23 cellular contexts compared by ENCODE assay signal in the genomic region with DNA sequence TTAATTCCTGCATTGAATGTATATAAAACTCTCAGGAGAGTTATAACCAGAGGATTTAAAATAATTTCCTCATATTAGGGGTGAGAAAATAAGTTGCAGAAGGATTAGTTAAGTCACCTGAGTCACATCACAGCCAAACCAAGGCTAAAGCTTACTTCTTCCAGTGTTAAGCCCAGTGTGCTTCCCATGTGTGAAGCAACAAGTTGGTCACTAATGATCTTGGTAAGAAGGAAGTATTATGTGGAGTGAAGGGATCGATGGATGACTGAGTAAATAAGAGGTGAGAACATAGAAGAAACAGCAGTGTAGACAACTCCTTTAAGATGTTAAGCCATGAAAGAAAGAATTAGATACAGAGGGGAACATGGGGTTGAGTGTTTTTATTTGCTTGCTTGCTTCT. TPM values are rescaled to one million over a fixed set of nuclear protein-coding genes. Genes with fewer than 3 reads are reported as not detected.
DNase-seq lines count a peak whose midpoint lies in the region; ATAC-seq and TF ChIP-seq lines count a peak whose summit lies in the region.
"Had no signal": no experiment of that assay in that cellular context is flagged by ENCODE, and none has a peak within 500 bp of the region (broad histone marks: within the 10 kb centered on the region; RNA-seq: fewer than 3 reads in every experiment).

No MANE protein-coding gene starts in this region.

- H3K4me3 ChIP-seq in CD8-positive, alpha-beta T cell (ENCODE audit: low read depth, low read length) = no peak overlapping the region
- no peak overlapping the region for H3K4me3 ChIP-seq in retinal pigment epithelial cell (ENCODE audit: low read length)
- H3K4me3 ChIP-seq: A549, adrenal gland, coronary artery, MG63, mucosa of descending colon, transverse colon had no signal

- no peak for DNase-seq in activated CD4-positive, alpha-beta T cell treated with anti-CD3 and anti-CD28 coated beads, Interleukin-2, amount 10 ng/mL, durations not matched to agents 24 days and 14 days
- no peak for DNase-seq in activated CD4-positive, alpha-beta T cell treated with anti-CD3 and anti-CD28 coated beads, Interleukin-2, amount 50 U/mL, for 4 hours
- no peak for DNase-seq in CD8-positive, alpha-beta T cell
- DNase-seq in effector memory CD8-positive, alpha-beta T cell = no peak
- DNase-seq in retinal pigment epithelial cell (ENCODE audit: low read depth) (peak; percentile 91), DMS79 (lab: John Stamatoyannopoulos, UW) (no peak), NCI-H774 (lab: John Stamatoyannopoulos, UW) (no peak), NCI-H128 (lab: John Stamatoyannopoulos, UW; ENCODE audit: unreplicated experiment) (no peak)
- DNase-seq: activated B cell treated with CpG ODN at 0.5 μM for 24 hours; adrenal gland; GDM1; HCEC 1CT; MG63; mucosa of descending colon; NCI-H1436; NCI-H510A treated with DMSO at 0.1 percent for 48 hours; RPMI8226; stimulated activated CD4-positive, alpha-beta T cell treated with anti-CD3 and anti-CD28 coated beads, Interleukin-2, amount 100 ng/mL, for 48 hours; stimulated activated naive CD8-positive, alpha-beta T cell treated with anti-CD3 and anti-CD28 coated beads, Interleukin-15, amount 100 ng/mL, for 72 hours; T1000; transverse colon had no signal

- H3K36me3 Mint-ChIP-seq in activated CD4-positive, alpha-beta T cell treated with anti-CD3 and anti-CD28 coated beads, Interleukin-2, amount 10 ng/mL, durations not matched to agents 24 days and 14 days (ENCODE audit: low read depth) = peaks cover 28% of the 10 kb centered on the region
- peaks cover 37% of the 10 kb centered on the region for H3K36me3 Mint-ChIP-seq in CD8-positive, alpha-beta T cell
- peaks cover 45% of the 10 kb centered on the region for H3K36me3 Mint-ChIP-seq in effector memory CD8-positive, alpha-beta T cell (ENCODE audit: insufficient read depth)

- H3K4me1 Mint-ChIP-seq in activated CD4-positive, alpha-beta T cell treated with anti-CD3 and anti-CD28 coated beads, Interleukin-2, amount 10 ng/mL, durations not matched to agents 24 days and 14 days = peaks cover 38% of the 10 kb centered on the region
- H3K4me1 Mint-ChIP-seq in CD8-positive, alpha-beta T cell (ENCODE audit: low read depth) = peaks cover 53% of the 10 kb centered on the region
- peaks cover 16 to 43% of the 10 kb centered on the region in 2 donors for H3K4me1 Mint-ChIP-seq in effector memory CD8-positive, alpha-beta T cell (ENCODE audit: low read depth in 2 of 2)

- H3K36me3 ChIP-seq in CD8-positive, alpha-beta T cell (ENCODE audit: insufficient read depth, low read length) = peaks cover 5% of the 10 kb centered on the region
- H3K36me3 ChIP-seq: adrenal gland, MG63, transverse colon had no signal

- H3K4me1 ChIP-seq in CD8-positive, alpha-beta T cell (ENCODE audit: insufficient read depth, low read length) = peaks cover 18% of the 10 kb centered on the region
- H3K4me1 ChIP-seq: A549, adrenal gland, transverse colon had no signal

- no peak for TF ChIP-seq CTCF in CD8-positive, alpha-beta T cell (IDR thresholded peaks at IDR 0.05)
- TF ChIP-seq CTCF in retinal pigment epithelial cell (conservative IDR thresholded peaks at IDR 0.05; ENCODE audit: low read depth, low read length) = no peak

- no peaks in the 10 kb centered on the region for H3K27me3 Mint-ChIP-seq in activated CD4-positive, alpha-beta T cell treated with anti-CD3 and anti-CD28 coated beads, Interleukin-2, amount 10 ng/mL, durations not matched to agents 24 days and 14 days
- no peaks in the 10 kb centered on the region for H3K27me3 Mint-ChIP-seq in CD8-positive, alpha-beta T cell (ENCODE audit: low read depth)
- no peaks in the 10 kb centered on the region for H3K27me3 Mint-ChIP-seq in effector memory CD8-positive, alpha-beta T cell
- H3K27me3 Mint-ChIP-seq: activated B cell treated with CpG ODN at 0.5 μM for 24 hours; stimulated activated naive CD8-positive, alpha-beta T cell treated with anti-CD3 and anti-CD28 coated beads, Interleukin-15, amount 100 ng/mL, for 72 hours had no signal

- intact Hi-C loops in activated CD4-positive, alpha-beta T cell treated with anti-CD3 and anti-CD28 coated beads, Interleukin-2, amount 10 ng/mL, durations not matched to agents 24 days and 14 days (cut with micrococcal nuclease) = no loop called here
- intact Hi-C loops in CD8-positive, alpha-beta T cell (cut with DNase I, micrococcal nuclease) = no loop called here

- no peak for ATAC-seq in CD8-positive, alpha-beta T cell
- ATAC-seq in effector memory CD8-positive, alpha-beta T cell (replicated peaks) = no peak
- ATAC-seq: A549; mucosa of descending colon; stimulated activated naive CD8-positive, alpha-beta T cell treated with anti-CD3 and anti-CD28 coated beads, Interleukin-15, amount 100 ng/mL, for 72 hours had no signal

- H3K27ac Mint-ChIP-seq in activated CD4-positive, alpha-beta T cell treated with anti-CD3 and anti-CD28 coated beads, Interleukin-2, amount 10 ng/mL, durations not matched to agents 24 days and 14 days = peak overlapping the region; percentile 46
- peak overlapping the region; percentile 32 for H3K27ac Mint-ChIP-seq in CD8-positive, alpha-beta T cell
- H3K27ac Mint-ChIP-seq in effector memory CD8-positive, alpha-beta T cell = peak overlapping the region; percentile 1 to 79
- H3K27ac Mint-ChIP-seq: activated B cell treated with CpG ODN at 0.5 μM for 24 hours had no signal

- POLR2A ChIA-PET in CD8-positive, alpha-beta T cell (lab: Charles Lee) = no interaction called here

- H3K27ac ChIP-seq in CD8-positive, alpha-beta T cell (ENCODE audit: low read depth, low read length) = no peak overlapping the region
- H3K27ac ChIP-seq: A549, adrenal gland, coronary artery, transverse colon had no signal

- H3K27me3 ChIP-seq in CD8-positive, alpha-beta T cell (ENCODE audit: insufficient read depth, low read length) = no peaks in the 10 kb centered on the region
- H3K27me3 ChIP-seq: adrenal gland, MG63, transverse colon had no signal

- no peaks in the 10 kb centered on the region for H3K9me3 Mint-ChIP-seq in activated CD4-positive, alpha-beta T cell treated with anti-CD3 and anti-CD28 coated beads, Interleukin-2, amount 10 ng/mL, durations not matched to agents 24 days and 14 days
- H3K9me3 Mint-ChIP-seq in CD8-positive, alpha-beta T cell = no peaks in the 10 kb centered on the region
- no peaks in the 10 kb centered on the region for H3K9me3 Mint-ChIP-seq in effector memory CD8-positive, alpha-beta T cell
- H3K9me3 Mint-ChIP-seq: activated B cell treated with CpG ODN at 0.5 μM for 24 hours; stimulated activated naive CD8-positive, alpha-beta T cell treated with anti-CD3 and anti-CD28 coated beads, Interleukin-15, amount 100 ng/mL, for 72 hours had no signal

- H3K9me3 ChIP-seq in CD8-positive, alpha-beta T cell (ENCODE audit: low read length) = no peaks in the 10 kb centered on the region
- H3K9me3 ChIP-seq: A549, adrenal gland, MG63, mucosa of descending colon, transverse colon had no signal

- CTCF ChIA-PET in CD8-positive, alpha-beta T cell (lab: Charles Lee) = interaction anchor here (1.0 to 1.2 kb wide), 2 partner anchors 121 to 332 kb away, joined by 3 to 5 read pairs; no protein-coding TSS in a partner anchor

- no peak overlapping the region for H3K4me3 Mint-ChIP-seq in activated CD4-positive, alpha-beta T cell treated with anti-CD3 and anti-CD28 coated beads, Interleukin-2, amount 10 ng/mL, durations not matched to agents 24 days and 14 days
- H3K4me3 Mint-ChIP-seq in CD8-positive, alpha-beta T cell = no peak overlapping the region
- H3K4me3 Mint-ChIP-seq in effector memory CD8-positive, alpha-beta T cell = no peak overlapping the region
- H3K4me3 Mint-ChIP-seq: activated B cell treated with CpG ODN at 0.5 μM for 24 hours; stimulated activated naive CD8-positive, alpha-beta T cell treated with anti-CD3 and anti-CD28 coated beads, Interleukin-15, amount 100 ng/mL, for 72 hours had no signal

RNA-seq across cellular contexts. Expression of a gene that starts 20.6 kb away (rescaled TPM):
- 0.07 and 0.09 TPM in 2 replicates for total RNA-seq in activated CD4-positive, alpha-beta T cell treated with anti-CD3 and anti-CD28 coated beads, Interleukin-2, amount 10 ng/mL, durations not matched to agents 24 days and 14 days
- not detected for total RNA-seq in CD8-positive, alpha-beta T cell

RNA-seq across cellular contexts. Expression of a gene that starts 29.9 kb away (rescaled TPM):
- 7.2 and 8.4 TPM in 2 replicates for total RNA-seq in activated CD4-positive, alpha-beta T cell treated with anti-CD3 and anti-CD28 coated beads, Interleukin-2, amount 10 ng/mL, durations not matched to agents 24 days and 14 days
- total RNA-seq in CD8-positive, alpha-beta T cell = 1 to 10 TPM; 5.1 to 6.0 TPM

RNA-seq across cellular contexts. Expression of a gene that starts 49.0 kb away (rescaled TPM):
- 103 and 106 TPM in 2 replicates for total RNA-seq in activated CD4-positive, alpha-beta T cell treated with anti-CD3 and anti-CD28 coated beads, Interleukin-2, amount 10 ng/mL, durations not matched to agents 24 days and 14 days
- total RNA-seq in CD8-positive, alpha-beta T cell = 100 to 1,000 TPM; 115 to 119 TPM
